In the genomic region with DNA sequence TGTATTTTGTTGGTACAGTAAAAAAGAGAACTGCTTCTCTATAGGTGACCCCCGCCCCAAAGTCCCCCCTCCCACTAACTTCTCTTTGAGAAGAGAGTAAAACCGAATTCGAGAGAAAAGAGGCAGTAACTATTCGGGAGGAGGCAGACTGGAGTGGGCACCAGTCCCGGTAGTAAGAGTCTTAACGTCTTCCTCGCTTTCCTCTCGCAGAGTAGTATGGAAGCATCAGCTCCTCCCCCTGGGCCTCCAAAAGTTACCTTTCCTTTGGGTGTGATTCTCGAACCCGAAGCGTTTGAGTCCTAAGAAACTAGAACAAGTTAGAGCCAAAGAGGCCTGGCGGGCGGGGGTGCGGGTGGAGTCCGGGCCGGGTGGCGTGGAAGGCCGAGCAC, we compare ENCODE assay signal across 8 cellular contexts. TPM values are rescaled to one million over a fixed set of nuclear protein-coding genes. Genes with fewer than 3 reads are reported as not detected.
DNase-seq lines count a peak whose midpoint lies in the region; ATAC-seq, FAIRE-seq and TF ChIP-seq lines count a peak whose summit lies in the region.

No MANE protein-coding gene starts in this region.

- TF ChIP-seq CTCF in Loucy (conservative IDR thresholded peaks at IDR 0.05; ENCODE audit: low read length) (no peak), colonic mucosa (IDR thresholded peaks at IDR 0.05) (no peak)

- H3K36me3 ChIP-seq in Loucy (ENCODE audit: insufficient read depth, low read length) (no peaks in the 10 kb centered on the region), colonic mucosa (no peaks in the 10 kb centered on the region), muscle layer of duodenum (ENCODE audit: control insufficient read depth in 1 of 2, insufficient read depth in 2 of 2, low read length in 2 of 2) (no peaks in the 10 kb centered on the region)

- peak; percentile 59 for FAIRE-seq in G401.6 (lab: Jason Lieb, UNC)
- no peak for FAIRE-seq in frontal cortex (lab: Jason Lieb, UNC)

- intact Hi-C loops in colonic mucosa (cut with DNase I), result loop anchor here (10.0 kb wide), 1 partner anchor 86 kb away; no protein-coding TSS in a partner anchor

- no peak for ATAC-seq in HG03378 (IDR thresholded peaks at IDR 0.05; ENCODE audit: unreplicated experiment)

- H3K4me3 ChIP-seq in Loucy (ENCODE audit: low read length, poor library complexity, severe bottlenecking), result peak overlapping the region; percentile 80
- H3K4me3 ChIP-seq in colonic mucosa, result peak overlapping the region; percentile 58
- H3K4me3 ChIP-seq in muscle layer of duodenum (ENCODE audit: low read depth in 1 of 2, low read length in 2 of 2), result peak overlapping the region; percentile 77 to 88

- H3K9me3 ChIP-seq in Loucy (ENCODE audit: insufficient read depth, low read depth, low read length), result no peaks in the 10 kb centered on the region
- H3K9me3 ChIP-seq in colonic mucosa, result no peaks in the 10 kb centered on the region
- no peaks in the 10 kb centered on the region for H3K9me3 ChIP-seq in muscle layer of duodenum (ENCODE audit: control insufficient read depth in 1 of 2, low read length in 2 of 2)

- H2AFZ ChIP-seq in Loucy (ENCODE audit: low read length), result peak overlapping the region; percentile 93

- peaks cover 23% of the 10 kb centered on the region for H3K4me1 ChIP-seq in Loucy (ENCODE audit: insufficient read depth, low read length, poor library complexity, severe bottlenecking)
- no peaks in the 10 kb centered on the region for H3K4me1 ChIP-seq in colonic mucosa
- peaks cover 0 to 11% of the 10 kb centered on the region in 2 donors for H3K4me1 ChIP-seq in muscle layer of duodenum (ENCODE audit: control insufficient read depth in 1 of 2, insufficient read depth in 2 of 2, low read length in 2 of 2)

- H3F3A ChIP-seq in Loucy (ENCODE audit: low read depth), result no peaks in the 10 kb centered on the region

- H3K27me3 ChIP-seq in Loucy (ENCODE audit: insufficient read depth, low read length, poor library complexity, severe bottlenecking) (peaks cover 7% of the 10 kb centered on the region), colonic mucosa (peaks cover 17% of the 10 kb centered on the region), muscle layer of duodenum (ENCODE audit: low read depth, low read length) (no peaks in the 10 kb centered on the region)

- H3K4me2 ChIP-seq in Loucy (ENCODE audit: low read depth, low read length, poor library complexity, severe bottlenecking), result peak overlapping the region; percentile 98

- peak overlapping the region; percentile 81 for H3K27ac ChIP-seq in colonic mucosa
- H3K27ac ChIP-seq in muscle layer of duodenum (ENCODE audit: low read length), result peak overlapping the region; percentile 86

- H4K20me1 ChIP-seq in Loucy (ENCODE audit: insufficient read depth, low read length, poor library complexity, severe bottlenecking), result no peaks in the 10 kb centered on the region

- no peaks in the 10 kb centered on the region for H3K9me2 ChIP-seq in Loucy (replicated peaks; ENCODE audit: low read depth, low read length)

- DNase-seq in colonic mucosa, result no peak
- DNase-seq in frontal cortex (ENCODE audit: low spot score in 2 of 2), result no peak
- DNase-seq in EL, result no peak
- no peak for DNase-seq in activated effector memory CD4-positive, alpha-beta T cell treated with anti-CD3 and anti-CD28 coated beads, Interleukin-2, amount 50 U/mL, for 16 hours

- H3K9ac ChIP-seq in Loucy (ENCODE audit: low read depth, low read length, poor library complexity, severe bottlenecking) (peak overlapping the region; percentile 69), colonic mucosa (ENCODE audit: low read depth in 2 of 2, low read length in 2 of 2) (peak overlapping the region; percentile 41 to 82)

- H3K79me2 ChIP-seq in Loucy (ENCODE audit: insufficient read depth, low read length), result no peaks in the 10 kb centered on the region

RNA-seq across cellular contexts. Expression of gene DSE, which starts 0.4 kb away (rescaled TPM):
- total RNA-seq in colonic mucosa (1 to 10 TPM; 5.0 to 9.3 TPM), frontal cortex (20.4 TPM)
